ENCODE assay signal across 8 cellular contexts in genomic region chr4:825969-826330, GRCh38. TPM values are rescaled to one million over a fixed set of nuclear protein-coding genes. Genes with fewer than 3 reads are reported as not detected.
DNase-seq lines count a peak whose midpoint lies in the region; FAIRE-seq and TF ChIP-seq lines count a peak whose summit lies in the region.

Gene CPLX1, minus strand, starts transcription at chr4:826129. Its CDS starts 1,607 bp downstream, at chr4:824522.

- H3K27ac ChIP-seq in SU-DHL-6 (ENCODE audit: low read depth, low read length): no peak within 1 kb of the TSS
- H3K27ac ChIP-seq in thymus (ENCODE audit: low read depth): no peak within 1 kb of the TSS

- H3K79me2 ChIP-seq in SU-DHL-6 (ENCODE audit: insufficient read depth, low read length): no peaks in the 10 kb centered on the region

- no peaks in the 10 kb centered on the region for H3K9me2 ChIP-seq in SU-DHL-6 (replicated peaks; ENCODE audit: insufficient read depth, low read length)

- no peak within 1 kb of the TSS for H2AFZ ChIP-seq in SU-DHL-6 (ENCODE audit: low read depth, low read length, severe bottlenecking)

- H3K27me3 ChIP-seq in SU-DHL-6 (ENCODE audit: low read length) (no peaks in the 10 kb centered on the region), thymus (ENCODE audit: control insufficient read depth, insufficient read depth) (peaks cover 68% of the 10 kb centered on the region)

- no peaks in the 10 kb centered on the region for H3K36me3 ChIP-seq in SU-DHL-6 (ENCODE audit: low read length)
- no peaks in the 10 kb centered on the region for H3K36me3 ChIP-seq in thymus (ENCODE audit: control insufficient read depth, insufficient read depth)

- no peak for TF ChIP-seq CTCF in SU-DHL-6 (IDR thresholded peaks at IDR 0.05; ENCODE audit: insufficient read depth, low read length, poor library complexity, severe bottlenecking)

- 3% methylated on average over 33 of the region's 61 CpGs for WGBS in thymus

- no peaks in the 10 kb centered on the region for H3K9me3 ChIP-seq in SU-DHL-6 (ENCODE audit: insufficient read depth, low read length)
- no peaks in the 10 kb centered on the region for H3K9me3 ChIP-seq in thymus (ENCODE audit: control insufficient read depth)

- peak within 1 kb of the TSS; percentile 51 for H3K4me2 ChIP-seq in SU-DHL-6 (ENCODE audit: low read depth, low read length, poor library complexity, severe bottlenecking)

- H3K4me3 ChIP-seq in SU-DHL-6 (ENCODE audit: insufficient read depth, low read length, poor library complexity, severe bottlenecking): peak within 1 kb of the TSS; percentile 44
- H3K4me3 ChIP-seq in iPS-11a (ENCODE audit: low read depth, low read length): peak within 1 kb of the TSS; percentile 33
- peak within 1 kb of the TSS; percentile 45 for H3K4me3 ChIP-seq in thymus (ENCODE audit: low read length)

- no peak within 1 kb of the TSS for H3K9ac ChIP-seq in SU-DHL-6 (ENCODE audit: low read length)

- FAIRE-seq in GM19239 (lab: Jason Lieb, UNC): no peak

- no peaks in the 10 kb centered on the region for H4K20me1 ChIP-seq in SU-DHL-6 (ENCODE audit: low read depth, low read length)

- DNase-seq in stimulated activated CD4-positive, alpha-beta T cell treated with anti-CD3 and anti-CD28 coated beads, Interleukin-1b, Interleukin-23, amount 100 ng/mL, for 4 hours (ENCODE audit: low read depth in 2 of 2): peak; percentile 20 to 24
- no peak for DNase-seq in stimulated activated CD4-positive, alpha-beta T cell treated with anti-CD3 and anti-CD28 coated beads, Interleukin-4, amount 100 ng/mL, for 24 hours
- DNase-seq in SKM-1 treated with dmso at 0.1 percent for 144 hours (lab: John Stamatoyannopoulos, UW; ENCODE audit: unreplicated experiment): no peak
- no peak for DNase-seq in effector CD4-positive, alpha-beta T cell
- DNase-seq in GM19239 (ENCODE audit: insufficient read length, low spot score): no peak

- peaks cover 12% of the 10 kb centered on the region for H3K4me1 ChIP-seq in thymus (ENCODE audit: control insufficient read depth, insufficient read depth, low read length)

- H3F3A ChIP-seq in SU-DHL-6 (ENCODE audit: insufficient read depth): no peaks in the 10 kb centered on the region

RNA-seq across cellular contexts. Expression of gene CPLX1, which starts in this region (rescaled TPM):
- 7.9 TPM for polyA plus RNA-seq in thymus

Comparison
In these comparisons a context has a peak if more than half of its experiments do, and no peak if none do; other contexts are left out.
1. DNase-seq: peak in stimulated activated CD4-positive, alpha-beta T cell treated with anti-CD3 and anti-CD28 coated beads, Interleukin-1b, Interleukin-23, amount 100 ng/mL, for 4 hours (2 of 2); none in stimulated activated CD4-positive, alpha-beta T cell treated with anti-CD3 and anti-CD28 coated beads, Interleukin-4, amount 100 ng/mL, for 24 hours (single experiment), SKM-1 treated with dmso at 0.1 percent for 144 hours (single experiment), effector CD4-positive, alpha-beta T cell (single experiment) and GM19239 (single experiment).
2. Peak in every context shown above with its lines, with median percentiles within 50 percentile points of each other: H3K4me3 ChIP-seq.